In the genomic region with DNA sequence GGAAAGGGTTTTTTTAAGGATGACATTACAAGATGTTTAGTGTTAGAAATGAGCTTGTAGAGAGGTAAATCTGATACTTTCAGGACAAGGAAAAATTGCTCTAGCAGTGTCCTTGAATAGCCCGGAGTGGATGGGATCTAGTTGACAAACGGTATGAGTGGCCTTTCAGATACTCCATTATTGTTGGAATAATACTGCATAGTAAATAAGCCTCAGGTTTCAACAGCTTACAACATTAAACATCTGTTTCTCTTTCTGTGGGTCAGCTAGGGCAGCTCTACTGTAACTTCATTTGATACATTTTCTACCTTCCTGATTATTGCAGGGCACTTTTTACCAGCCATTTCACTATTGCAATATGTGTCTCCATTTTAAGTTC, we compare ENCODE assay signal across 1 cellular context.
TF ChIP-seq lines count a peak whose summit lies in the region.

No MANE protein-coding gene starts in this region.

TF ChIP-seq in liver, 16 proteins besides CTCF, POLR2A, EP300 and RAD21 (continued from another document):
- TF ChIP-seq, protein P1, sequence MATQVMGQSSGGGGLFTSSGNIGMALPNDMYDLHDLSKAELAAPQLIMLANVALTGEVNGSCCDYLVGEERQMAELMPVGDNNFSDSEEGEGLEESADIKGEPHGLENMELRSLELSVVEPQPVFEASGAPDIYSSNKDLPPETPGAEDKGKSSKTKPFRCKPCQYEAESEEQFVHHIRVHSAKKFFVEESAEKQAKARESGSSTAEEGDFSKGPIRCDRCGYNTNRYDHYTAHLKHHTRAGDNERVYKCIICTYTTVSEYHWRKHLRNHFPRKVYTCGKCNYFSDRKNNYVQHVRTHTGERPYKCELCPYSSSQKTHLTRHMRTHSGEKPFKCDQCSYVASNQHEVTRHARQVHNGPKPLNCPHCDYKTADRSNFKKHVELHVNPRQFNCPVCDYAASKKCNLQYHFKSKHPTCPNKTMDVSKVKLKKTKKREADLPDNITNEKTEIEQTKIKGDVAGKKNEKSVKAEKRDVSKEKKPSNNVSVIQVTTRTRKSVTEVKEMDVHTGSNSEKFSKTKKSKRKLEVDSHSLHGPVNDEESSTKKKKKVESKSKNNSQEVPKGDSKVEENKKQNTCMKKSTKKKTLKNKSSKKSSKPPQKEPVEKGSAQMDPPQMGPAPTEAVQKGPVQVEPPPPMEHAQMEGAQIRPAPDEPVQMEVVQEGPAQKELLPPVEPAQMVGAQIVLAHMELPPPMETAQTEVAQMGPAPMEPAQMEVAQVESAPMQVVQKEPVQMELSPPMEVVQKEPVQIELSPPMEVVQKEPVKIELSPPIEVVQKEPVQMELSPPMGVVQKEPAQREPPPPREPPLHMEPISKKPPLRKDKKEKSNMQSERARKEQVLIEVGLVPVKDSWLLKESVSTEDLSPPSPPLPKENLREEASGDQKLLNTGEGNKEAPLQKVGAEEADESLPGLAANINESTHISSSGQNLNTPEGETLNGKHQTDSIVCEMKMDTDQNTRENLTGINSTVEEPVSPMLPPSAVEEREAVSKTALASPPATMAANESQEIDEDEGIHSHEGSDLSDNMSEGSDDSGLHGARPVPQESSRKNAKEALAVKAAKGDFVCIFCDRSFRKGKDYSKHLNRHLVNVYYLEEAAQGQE (IDR thresholded peaks at IDR 0.05), result no peak
- TF ChIP-seq GABPA (IDR thresholded peaks at IDR 0.05 in 1 of 2, conservative IDR thresholded peaks at IDR 0.05 in 1 of 2) (no peak), FOXA1 (IDR thresholded peaks at IDR 0.05) (no peak), FOXA2 (IDR thresholded peaks at IDR 0.05) (no peak), SP1 (IDR thresholded peaks at IDR 0.05) (no peak), RXRA (IDR thresholded peaks at IDR 0.05) (no peak), HNF4A (conservative IDR thresholded peaks at IDR 0.05) (no peak)
- TF ChIP-seq, protein P2, sequence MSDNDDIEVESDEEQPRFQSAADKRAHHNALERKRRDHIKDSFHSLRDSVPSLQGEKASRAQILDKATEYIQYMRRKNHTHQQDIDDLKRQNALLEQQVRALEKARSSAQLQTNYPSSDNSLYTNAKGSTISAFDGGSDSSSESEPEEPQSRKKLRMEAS (IDR thresholded peaks at IDR 0.05), result no peak
TF ChIP-seq in liver: peak in this region for 0.
